ENCODE assay signal across 8 cellular contexts in genomic region chr3:197516517-197516889, GRCh38. TPM values are rescaled to one million over a fixed set of nuclear protein-coding genes. Genes with fewer than 3 reads are reported as not detected.
A peak's percentile ranks its signal among the peaks of the same experiment; 100 is the strongest.
DNase-seq lines count a peak whose midpoint lies in the region; ATAC-seq and FAIRE-seq lines count a peak whose summit lies in the region.

No MANE protein-coding gene starts in this region.

- ATAC-seq in effector memory CD8-positive, alpha-beta T cell (replicated peaks) = peak; percentile 35
- no peak for ATAC-seq in GM18511 (IDR thresholded peaks at IDR 0.05; ENCODE audit: unreplicated experiment)

- H3K9me3 ChIP-seq in small intestine (ENCODE audit: control insufficient read depth, low read depth) = no peaks in the 10 kb centered on the region

- H3K27ac Mint-ChIP-seq in effector memory CD8-positive, alpha-beta T cell = peak overlapping the region; percentile 62 to 86

- H3K27ac ChIP-seq in small intestine (ENCODE audit: low read depth in 1 of 2, low read length in 1 of 2) = peak overlapping the region; percentile 16 to 84

- no peaks in the 10 kb centered on the region for H3K27me3 ChIP-seq in small intestine (ENCODE audit: control insufficient read depth in 2 of 2, insufficient read depth in 2 of 2, low read length in 2 of 2)

- H3K4me1 Mint-ChIP-seq in effector memory CD8-positive, alpha-beta T cell (ENCODE audit: low read depth in 2 of 2) = peaks cover 6 to 14% of the 10 kb centered on the region in 2 donors

- no peak for FAIRE-seq in small intestine (lab: Jason Lieb, UNC)

- WGBS in small intestine, 3 donors = 65 to 73% (median 72%) methylated on average over 6 of the region's 6 CpGs

- peak overlapping the region in 1 of 2 donors; percentile 18 for H3K4me3 Mint-ChIP-seq in effector memory CD8-positive, alpha-beta T cell

- no peak overlapping the region for H3K4me3 ChIP-seq in small intestine (ENCODE audit: low read depth in 1 of 2, low read length in 2 of 2)

- peaks cover 13% of the 10 kb centered on the region for H3K36me3 Mint-ChIP-seq in effector memory CD8-positive, alpha-beta T cell (ENCODE audit: insufficient read depth)

- H3K36me3 ChIP-seq in small intestine (ENCODE audit: control insufficient read depth in 2 of 2, insufficient read depth in 2 of 2, low read length in 2 of 2) = peaks cover 0 to 6% of the 10 kb centered on the region in 2 donors

- peaks cover 3 to 4% of the 10 kb centered on the region in 2 donors for H3K4me1 ChIP-seq in small intestine (ENCODE audit: control insufficient read depth in 2 of 2, insufficient read depth in 1 of 2, low read depth in 1 of 2, low read length in 1 of 2)

- peak; percentile 54 for DNase-seq in ELF-1 (ENCODE audit: low read depth, low spot score)
- peak; percentile 98 for DNase-seq in RPMI7951 (ENCODE audit: low read depth)
- no peak for DNase-seq in effector memory CD8-positive, alpha-beta T cell
- DNase-seq in small intestine = peak; percentile 62
- DNase-seq in NCI-H2196 treated with DMSO at 0.1 percent for 48 hours (lab: John Stamatoyannopoulos, UW; ENCODE audit: unreplicated experiment) = no peak
- DNase-seq in SHP77 (lab: John Stamatoyannopoulos, UW) = no peak
- no peak for DNase-seq in NOMO-1 treated with dmso at 0.1 percent for 144 hours (lab: John Stamatoyannopoulos, UW; ENCODE audit: unreplicated experiment)

- H3K9me3 Mint-ChIP-seq in effector memory CD8-positive, alpha-beta T cell = peaks cover 0 to 3% of the 10 kb centered on the region in 2 donors

- no peaks in the 10 kb centered on the region for H3K27me3 Mint-ChIP-seq in effector memory CD8-positive, alpha-beta T cell

RNA-seq across cellular contexts. Expression of gene BDH1, which starts 39.3 kb away (rescaled TPM):
- total RNA-seq in RPMI7951 (2014; rRNA removed; shearing (Covaris generic)) = 13.1 and 14.5 TPM in 2 replicates
- 100 to 1,000 TPM in 1 of 3 donors, 10 to 100 TPM in 2; 71.1 to 101 (median 84.1) TPM for polyA plus RNA-seq in small intestine

Comparison
In these comparisons a context has a peak if more than half of its experiments do, and no peak if none do; other contexts are left out.
1. DNase-seq: peak in ELF-1 (single experiment), RPMI7951 (single experiment) and small intestine (single experiment); none in effector memory CD8-positive, alpha-beta T cell (0 of 3), NCI-H2196 treated with DMSO at 0.1 percent for 48 hours (single experiment), SHP77 (0 of 2) and NOMO-1 treated with dmso at 0.1 percent for 144 hours (single experiment).